ENCODE assay signal across 1 cellular context in the genomic region with DNA sequence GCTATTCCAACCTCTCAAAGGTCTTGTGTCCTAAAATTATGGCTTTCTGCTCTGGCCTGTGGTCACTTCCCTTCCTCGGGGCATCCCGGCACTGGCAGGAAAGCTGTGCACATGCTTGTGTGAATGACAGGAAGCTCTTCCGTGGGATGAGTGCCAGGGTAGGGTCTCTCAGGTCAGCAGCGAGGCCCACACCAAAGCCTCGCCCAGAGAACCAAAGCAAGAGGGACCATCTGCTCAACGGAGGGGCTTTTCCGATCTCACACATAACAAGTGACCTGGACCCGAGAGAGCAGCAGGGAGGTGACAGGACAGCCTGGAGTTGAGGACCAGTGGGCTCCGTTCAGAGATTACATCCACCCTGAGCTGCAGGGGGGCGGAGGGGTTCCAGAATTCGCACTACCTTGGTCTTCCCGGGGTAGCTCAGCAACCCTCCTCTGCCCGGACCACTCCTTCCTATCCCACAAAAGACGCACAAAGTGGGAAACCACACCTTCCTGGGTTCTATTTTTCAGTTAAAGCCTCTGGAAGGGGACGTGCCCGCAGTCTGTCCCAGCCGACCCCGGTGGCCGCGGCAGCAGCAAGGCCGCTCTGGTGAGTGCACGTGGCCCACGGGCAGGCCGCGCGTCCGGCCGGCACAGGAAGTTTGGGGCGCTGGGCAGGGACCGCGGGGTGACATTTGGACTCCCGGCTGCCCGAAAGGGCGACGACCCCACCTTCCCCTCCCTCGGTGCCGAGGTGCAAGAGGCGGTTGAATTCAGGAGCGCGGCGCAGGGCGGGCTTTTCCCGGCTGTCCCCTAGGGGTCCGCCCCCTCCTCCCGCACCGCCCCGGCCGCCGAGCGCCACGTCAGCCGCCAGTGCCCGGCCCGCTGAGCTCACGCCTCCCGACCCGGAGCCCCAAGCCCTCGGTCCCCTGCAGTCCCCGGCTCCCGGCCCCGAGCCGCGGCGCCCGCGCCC.
TF ChIP-seq lines count a peak whose summit lies in the region.

No MANE protein-coding gene starts in this region.

TF ChIP-seq in K562, 482 proteins besides CTCF, POLR2A, EP300 and RAD21 (continued from another document):
- TF ChIP-seq, protein P1, sequence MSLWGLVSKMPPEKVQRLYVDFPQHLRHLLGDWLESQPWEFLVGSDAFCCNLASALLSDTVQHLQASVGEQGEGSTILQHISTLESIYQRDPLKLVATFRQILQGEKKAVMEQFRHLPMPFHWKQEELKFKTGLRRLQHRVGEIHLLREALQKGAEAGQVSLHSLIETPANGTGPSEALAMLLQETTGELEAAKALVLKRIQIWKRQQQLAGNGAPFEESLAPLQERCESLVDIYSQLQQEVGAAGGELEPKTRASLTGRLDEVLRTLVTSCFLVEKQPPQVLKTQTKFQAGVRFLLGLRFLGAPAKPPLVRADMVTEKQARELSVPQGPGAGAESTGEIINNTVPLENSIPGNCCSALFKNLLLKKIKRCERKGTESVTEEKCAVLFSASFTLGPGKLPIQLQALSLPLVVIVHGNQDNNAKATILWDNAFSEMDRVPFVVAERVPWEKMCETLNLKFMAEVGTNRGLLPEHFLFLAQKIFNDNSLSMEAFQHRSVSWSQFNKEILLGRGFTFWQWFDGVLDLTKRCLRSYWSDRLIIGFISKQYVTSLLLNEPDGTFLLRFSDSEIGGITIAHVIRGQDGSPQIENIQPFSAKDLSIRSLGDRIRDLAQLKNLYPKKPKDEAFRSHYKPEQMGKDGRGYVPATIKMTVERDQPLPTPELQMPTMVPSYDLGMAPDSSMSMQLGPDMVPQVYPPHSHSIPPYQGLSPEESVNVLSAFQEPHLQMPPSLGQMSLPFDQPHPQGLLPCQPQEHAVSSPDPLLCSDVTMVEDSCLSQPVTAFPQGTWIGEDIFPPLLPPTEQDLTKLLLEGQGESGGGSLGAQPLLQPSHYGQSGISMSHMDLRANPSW (CRISPR knock-in tag; IDR thresholded peaks at IDR 0.05) = peak; percentile 68; the same call in 1 of the 2 replicates
- TF ChIP-seq FUS (optimal IDR thresholded peaks at IDR 0.05; ENCODE audit: low read depth, low read length) = peak; percentile 28
- 0 out of 2 replicates have a peak, but pooled peaks have one; percentile 81 for TF ChIP-seq TGIF2 (CRISPR knock-in tag; IDR thresholded peaks at IDR 0.05)
- peak in 1 of 2 experiments; percentile 74 for TF ChIP-seq MAZ (CRISPR knock-in tag; conservative IDR thresholded peaks at IDR 0.05 in 1 of 2, IDR thresholded peaks at IDR 0.05 in 1 of 2)
- TF ChIP-seq ETV5 (CRISPR knock-in tag; IDR thresholded peaks at IDR 0.05; ENCODE audit: low read depth) = peak; percentile 71; the same call in 1 of the 2 replicates
- peak; percentile 64; the same call in 1 of the 2 replicates for TF ChIP-seq CREM (IDR thresholded peaks at IDR 0.05; ENCODE audit: low read depth)
- peak; percentile 77; the same call in 1 of the 2 replicates for TF ChIP-seq NR3C1 (CRISPR knock-in tag; IDR thresholded peaks at IDR 0.05)
- peak; percentile 35; the same call in 1 of the 2 replicates for TF ChIP-seq MTA3 (IDR thresholded peaks at IDR 0.05; ENCODE audit: borderline replicate concordance)
- peak; percentile 46; the same call in 1 of the 2 replicates for TF ChIP-seq SUPT5H (IDR thresholded peaks at IDR 0.05)
- TF ChIP-seq MTF1 (CRISPR knock-in tag; IDR thresholded peaks at IDR 0.05; ENCODE audit: borderline replicate concordance) = no peak
